ENCODE assay signal across 2 cellular contexts in the genomic region with DNA sequence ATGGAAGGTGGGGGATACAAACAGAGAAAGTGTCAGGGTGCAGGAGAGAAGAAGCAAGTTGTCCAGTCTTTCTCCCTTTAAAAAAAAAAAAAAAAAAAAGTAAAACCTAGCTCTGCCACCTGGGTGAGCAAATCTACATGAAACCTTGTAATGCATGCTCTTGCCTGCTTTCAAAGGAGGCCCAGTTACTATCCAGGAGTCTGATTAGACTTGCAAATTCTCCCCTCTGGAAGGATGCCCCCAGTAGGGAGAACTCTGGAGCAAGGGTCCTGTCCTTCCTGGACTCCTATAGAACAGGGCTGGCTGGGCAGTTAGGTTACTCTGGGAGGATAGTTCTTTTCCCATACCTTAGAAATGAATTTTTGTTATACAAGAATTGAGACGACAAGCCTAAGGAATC.
TF ChIP-seq lines count a peak whose summit lies in the region.

No MANE protein-coding gene starts in this region.

TF ChIP-seq in A549, 52 proteins besides CTCF, POLR2A, EP300 and RAD21:
- TF ChIP-seq, protein P1, sequence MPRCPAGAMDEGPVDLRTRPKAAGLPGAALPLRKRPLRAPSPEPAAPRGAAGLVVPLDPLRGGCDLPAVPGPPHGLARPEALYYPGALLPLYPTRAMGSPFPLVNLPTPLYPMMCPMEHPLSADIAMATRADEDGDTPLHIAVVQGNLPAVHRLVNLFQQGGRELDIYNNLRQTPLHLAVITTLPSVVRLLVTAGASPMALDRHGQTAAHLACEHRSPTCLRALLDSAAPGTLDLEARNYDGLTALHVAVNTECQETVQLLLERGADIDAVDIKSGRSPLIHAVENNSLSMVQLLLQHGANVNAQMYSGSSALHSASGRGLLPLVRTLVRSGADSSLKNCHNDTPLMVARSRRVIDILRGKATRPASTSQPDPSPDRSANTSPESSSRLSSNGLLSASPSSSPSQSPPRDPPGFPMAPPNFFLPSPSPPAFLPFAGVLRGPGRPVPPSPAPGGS (IDR thresholded peaks at IDR 0.05), result no peak
- no peak for TF ChIP-seq SREBF2 (IDR thresholded peaks at IDR 0.05)
- no peak for TF ChIP-seq ZFP36 (IDR thresholded peaks at IDR 0.05; ENCODE audit: borderline replicate concordance, partially characterized antibody)
- TF ChIP-seq ZNF302 (CRISPR knock-in tag; IDR thresholded peaks at IDR 0.05), result no peak

TF ChIP-seq in HEK293, 187 proteins besides CTCF, POLR2A, EP300 and RAD21 (continued from another document):
- TF ChIP-seq, protein P2, sequence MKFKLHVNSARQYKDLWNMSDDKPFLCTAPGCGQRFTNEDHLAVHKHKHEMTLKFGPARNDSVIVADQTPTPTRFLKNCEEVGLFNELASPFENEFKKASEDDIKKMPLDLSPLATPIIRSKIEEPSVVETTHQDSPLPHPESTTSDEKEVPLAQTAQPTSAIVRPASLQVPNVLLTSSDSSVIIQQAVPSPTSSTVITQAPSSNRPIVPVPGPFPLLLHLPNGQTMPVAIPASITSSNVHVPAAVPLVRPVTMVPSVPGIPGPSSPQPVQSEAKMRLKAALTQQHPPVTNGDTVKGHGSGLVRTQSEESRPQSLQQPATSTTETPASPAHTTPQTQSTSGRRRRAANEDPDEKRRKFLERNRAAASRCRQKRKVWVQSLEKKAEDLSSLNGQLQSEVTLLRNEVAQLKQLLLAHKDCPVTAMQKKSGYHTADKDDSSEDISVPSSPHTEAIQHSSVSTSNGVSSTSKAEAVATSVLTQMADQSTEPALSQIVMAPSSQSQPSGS (tag by site-specific recombination; IDR thresholded peaks at IDR 0.05; ENCODE audit: low read depth), result no peak
- TF ChIP-seq ZNF239 (tag by site-specific recombination; IDR thresholded peaks at IDR 0.05) (no peak), ZNF677 (tag by site-specific recombination; IDR thresholded peaks at IDR 0.05) (no peak), ZNF132 (tag by site-specific recombination; IDR thresholded peaks at IDR 0.05; ENCODE audit: borderline replicate concordance) (no peak)
- TF ChIP-seq, protein P3, sequence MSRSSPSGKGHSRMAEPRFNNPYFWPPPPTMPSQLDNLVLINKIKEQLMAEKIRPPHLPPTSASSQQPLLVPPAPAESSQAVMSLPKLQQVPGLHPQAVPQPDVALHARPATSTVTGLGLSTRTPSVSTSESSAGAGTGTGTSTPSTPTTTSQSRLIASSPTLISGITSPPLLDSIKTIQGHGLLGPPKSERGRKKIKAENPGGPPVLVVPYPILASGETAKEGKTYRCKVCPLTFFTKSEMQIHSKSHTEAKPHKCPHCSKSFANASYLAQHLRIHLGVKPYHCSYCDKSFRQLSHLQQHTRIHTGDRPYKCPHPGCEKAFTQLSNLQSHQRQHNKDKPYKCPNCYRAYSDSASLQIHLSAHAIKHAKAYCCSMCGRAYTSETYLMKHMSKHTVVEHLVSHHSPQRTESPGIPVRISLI (tag by site-specific recombination; IDR thresholded peaks at IDR 0.05), result peak; percentile 71; the same call in 1 of the 2 replicates
